In the genomic region with DNA sequence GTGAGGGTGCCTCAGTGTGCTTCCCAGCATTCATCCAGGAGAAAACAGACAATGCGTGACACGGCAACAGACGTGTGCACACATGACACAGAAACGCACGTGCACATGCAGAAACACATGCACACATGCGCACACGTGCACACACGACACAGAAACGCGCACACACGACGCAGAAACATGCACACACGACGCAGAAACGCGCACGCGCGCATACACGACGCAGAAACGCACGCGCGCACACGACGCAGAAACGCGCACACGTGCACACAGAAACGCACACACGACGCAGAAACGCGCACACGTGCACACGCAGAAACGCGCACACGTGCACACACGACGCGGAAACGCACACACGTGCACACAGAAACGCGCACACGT, we compare ENCODE assay signal across 2 cellular contexts.
A peak's percentile ranks its signal among the peaks of the same experiment; 100 is the strongest.
TF ChIP-seq lines count a peak whose summit lies in the region.

No MANE protein-coding gene starts in this region.

TF ChIP-seq in GM12891, 5 proteins besides CTCF, POLR2A, EP300 and RAD21:
- TF ChIP-seq TAF1 (IDR thresholded peaks at IDR 0.05; ENCODE audit: low read depth, low read length) (no peak), SPI1 (IDR thresholded peaks at IDR 0.05; ENCODE audit: low read depth, low read length) (no peak), POU2F2 (IDR thresholded peaks at IDR 0.05; ENCODE audit: low read depth, low read length) (no peak), POLR2AphosphoS5 (IDR thresholded peaks at IDR 0.05; ENCODE audit: low read depth, low read length) (no peak), PAX5 (IDR thresholded peaks at IDR 0.05; ENCODE audit: insufficient read depth, low read length, severe bottlenecking) (no peak)

TF ChIP-seq in K562, 482 proteins besides CTCF, POLR2A, EP300 and RAD21:
- TF ChIP-seq, protein P1, sequence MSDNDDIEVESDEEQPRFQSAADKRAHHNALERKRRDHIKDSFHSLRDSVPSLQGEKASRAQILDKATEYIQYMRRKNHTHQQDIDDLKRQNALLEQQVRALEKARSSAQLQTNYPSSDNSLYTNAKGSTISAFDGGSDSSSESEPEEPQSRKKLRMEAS (CRISPR knock-in tag; IDR thresholded peaks at IDR 0.05), result peak; percentile 50; the same call in 1 of the 2 replicates
- TF ChIP-seq, protein P2, sequence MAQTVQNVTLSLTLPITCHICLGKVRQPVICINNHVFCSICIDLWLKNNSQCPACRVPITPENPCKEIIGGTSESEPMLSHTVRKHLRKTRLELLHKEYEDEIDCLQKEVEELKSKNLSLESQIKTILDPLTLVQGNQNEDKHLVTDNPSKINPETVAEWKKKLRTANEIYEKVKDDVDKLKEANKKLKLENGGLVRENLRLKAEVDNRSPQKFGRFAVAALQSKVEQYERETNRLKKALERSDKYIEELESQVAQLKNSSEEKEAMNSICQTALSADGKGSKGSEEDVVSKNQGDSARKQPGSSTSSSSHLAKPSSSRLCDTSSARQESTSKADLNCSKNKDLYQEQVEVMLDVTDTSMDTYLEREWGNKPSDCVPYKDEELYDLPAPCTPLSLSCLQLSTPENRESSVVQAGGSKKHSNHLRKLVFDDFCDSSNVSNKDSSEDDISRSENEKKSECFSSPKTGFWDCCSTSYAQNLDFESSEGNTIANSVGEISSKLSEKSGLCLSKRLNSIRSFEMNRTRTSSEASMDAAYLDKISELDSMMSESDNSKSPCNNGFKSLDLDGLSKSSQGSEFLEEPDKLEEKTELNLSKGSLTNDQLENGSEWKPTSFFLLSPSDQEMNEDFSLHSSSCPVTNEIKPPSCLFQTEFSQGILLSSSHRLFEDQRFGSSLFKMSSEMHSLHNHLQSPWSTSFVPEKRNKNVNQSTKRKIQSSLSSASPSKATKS (CRISPR knock-in tag; IDR thresholded peaks at IDR 0.05), result no peak
- TF ChIP-seq, protein P3, sequence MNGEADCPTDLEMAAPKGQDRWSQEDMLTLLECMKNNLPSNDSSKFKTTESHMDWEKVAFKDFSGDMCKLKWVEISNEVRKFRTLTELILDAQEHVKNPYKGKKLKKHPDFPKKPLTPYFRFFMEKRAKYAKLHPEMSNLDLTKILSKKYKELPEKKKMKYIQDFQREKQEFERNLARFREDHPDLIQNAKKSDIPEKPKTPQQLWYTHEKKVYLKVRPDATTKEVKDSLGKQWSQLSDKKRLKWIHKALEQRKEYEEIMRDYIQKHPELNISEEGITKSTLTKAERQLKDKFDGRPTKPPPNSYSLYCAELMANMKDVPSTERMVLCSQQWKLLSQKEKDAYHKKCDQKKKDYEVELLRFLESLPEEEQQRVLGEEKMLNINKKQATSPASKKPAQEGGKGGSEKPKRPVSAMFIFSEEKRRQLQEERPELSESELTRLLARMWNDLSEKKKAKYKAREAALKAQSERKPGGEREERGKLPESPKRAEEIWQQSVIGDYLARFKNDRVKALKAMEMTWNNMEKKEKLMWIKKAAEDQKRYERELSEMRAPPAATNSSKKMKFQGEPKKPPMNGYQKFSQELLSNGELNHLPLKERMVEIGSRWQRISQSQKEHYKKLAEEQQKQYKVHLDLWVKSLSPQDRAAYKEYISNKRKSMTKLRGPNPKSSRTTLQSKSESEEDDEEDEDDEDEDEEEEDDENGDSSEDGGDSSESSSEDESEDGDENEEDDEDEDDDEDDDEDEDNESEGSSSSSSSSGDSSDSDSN (IDR thresholded peaks at IDR 0.05; ENCODE audit: borderline replicate concordance in 1 of 2, low read depth in 2 of 2, low read length in 2 of 2), result no peak
- TF ChIP-seq COPS2 (conservative IDR thresholded peaks at IDR 0.05), result no peak
- TF ChIP-seq NFRKB (IDR thresholded peaks at IDR 0.05; ENCODE audit: low read depth), result no peak
- TF ChIP-seq, protein P4, sequence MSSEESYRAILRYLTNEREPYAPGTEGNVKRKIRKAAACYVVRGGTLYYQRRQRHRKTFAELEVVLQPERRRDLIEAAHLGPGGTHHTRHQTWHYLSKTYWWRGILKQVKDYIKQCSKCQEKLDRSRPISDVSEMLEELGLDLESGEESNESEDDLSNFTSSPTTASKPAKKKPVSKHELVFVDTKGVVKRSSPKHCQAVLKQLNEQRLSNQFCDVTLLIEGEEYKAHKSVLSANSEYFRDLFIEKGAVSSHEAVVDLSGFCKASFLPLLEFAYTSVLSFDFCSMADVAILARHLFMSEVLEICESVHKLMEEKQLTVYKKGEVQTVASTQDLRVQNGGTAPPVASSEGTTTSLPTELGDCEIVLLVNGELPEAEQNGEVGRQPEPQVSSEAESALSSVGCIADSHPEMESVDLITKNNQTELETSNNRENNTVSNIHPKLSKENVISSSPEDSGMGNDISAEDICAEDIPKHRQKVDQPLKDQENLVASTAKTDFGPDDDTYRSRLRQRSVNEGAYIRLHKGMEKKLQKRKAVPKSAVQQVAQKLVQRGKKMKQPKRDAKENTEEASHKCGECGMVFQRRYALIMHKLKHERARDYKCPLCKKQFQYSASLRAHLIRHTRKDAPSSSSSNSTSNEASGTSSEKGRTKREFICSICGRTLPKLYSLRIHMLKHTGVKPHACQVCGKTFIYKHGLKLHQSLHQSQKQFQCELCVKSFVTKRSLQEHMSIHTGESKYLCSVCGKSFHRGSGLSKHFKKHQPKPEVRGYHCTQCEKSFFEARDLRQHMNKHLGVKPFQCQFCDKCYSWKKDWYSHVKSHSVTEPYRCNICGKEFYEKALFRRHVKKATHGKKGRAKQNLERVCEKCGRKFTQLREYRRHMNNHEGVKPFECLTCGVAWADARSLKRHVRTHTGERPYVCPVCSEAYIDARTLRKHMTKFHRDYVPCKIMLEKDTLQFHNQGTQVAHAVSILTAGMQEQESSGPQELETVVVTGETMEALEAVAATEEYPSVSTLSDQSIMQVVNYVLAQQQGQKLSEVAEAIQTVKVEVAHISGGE (CRISPR knock-in tag; IDR thresholded peaks at IDR 0.05), result peak in 1 of 3 experiments; percentile 14; a peak in 1 of 6 replicates
- TF ChIP-seq, protein P5, sequence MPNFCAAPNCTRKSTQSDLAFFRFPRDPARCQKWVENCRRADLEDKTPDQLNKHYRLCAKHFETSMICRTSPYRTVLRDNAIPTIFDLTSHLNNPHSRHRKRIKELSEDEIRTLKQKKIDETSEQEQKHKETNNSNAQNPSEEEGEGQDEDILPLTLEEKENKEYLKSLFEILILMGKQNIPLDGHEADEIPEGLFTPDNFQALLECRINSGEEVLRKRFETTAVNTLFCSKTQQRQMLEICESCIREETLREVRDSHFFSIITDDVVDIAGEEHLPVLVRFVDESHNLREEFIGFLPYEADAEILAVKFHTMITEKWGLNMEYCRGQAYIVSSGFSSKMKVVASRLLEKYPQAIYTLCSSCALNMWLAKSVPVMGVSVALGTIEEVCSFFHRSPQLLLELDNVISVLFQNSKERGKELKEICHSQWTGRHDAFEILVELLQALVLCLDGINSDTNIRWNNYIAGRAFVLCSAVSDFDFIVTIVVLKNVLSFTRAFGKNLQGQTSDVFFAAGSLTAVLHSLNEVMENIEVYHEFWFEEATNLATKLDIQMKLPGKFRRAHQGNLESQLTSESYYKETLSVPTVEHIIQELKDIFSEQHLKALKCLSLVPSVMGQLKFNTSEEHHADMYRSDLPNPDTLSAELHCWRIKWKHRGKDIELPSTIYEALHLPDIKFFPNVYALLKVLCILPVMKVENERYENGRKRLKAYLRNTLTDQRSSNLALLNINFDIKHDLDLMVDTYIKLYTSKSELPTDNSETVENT (CRISPR knock-in tag; IDR thresholded peaks at IDR 0.05), result 0 out of 2 replicates have a peak, but pooled peaks have one; percentile 25
- TF ChIP-seq, protein P6, sequence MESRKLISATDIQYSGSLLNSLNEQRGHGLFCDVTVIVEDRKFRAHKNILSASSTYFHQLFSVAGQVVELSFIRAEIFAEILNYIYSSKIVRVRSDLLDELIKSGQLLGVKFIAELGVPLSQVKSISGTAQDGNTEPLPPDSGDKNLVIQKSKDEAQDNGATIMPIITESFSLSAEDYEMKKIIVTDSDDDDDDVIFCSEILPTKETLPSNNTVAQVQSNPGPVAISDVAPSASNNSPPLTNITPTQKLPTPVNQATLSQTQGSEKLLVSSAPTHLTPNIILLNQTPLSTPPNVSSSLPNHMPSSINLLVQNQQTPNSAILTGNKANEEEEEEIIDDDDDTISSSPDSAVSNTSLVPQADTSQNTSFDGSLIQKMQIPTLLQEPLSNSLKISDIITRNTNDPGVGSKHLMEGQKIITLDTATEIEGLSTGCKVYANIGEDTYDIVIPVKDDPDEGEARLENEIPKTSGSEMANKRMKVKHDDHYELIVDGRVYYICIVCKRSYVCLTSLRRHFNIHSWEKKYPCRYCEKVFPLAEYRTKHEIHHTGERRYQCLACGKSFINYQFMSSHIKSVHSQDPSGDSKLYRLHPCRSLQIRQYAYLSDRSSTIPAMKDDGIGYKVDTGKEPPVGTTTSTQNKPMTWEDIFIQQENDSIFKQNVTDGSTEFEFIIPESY (CRISPR knock-in tag; IDR thresholded peaks at IDR 0.05), result peak; percentile 49; the same call in 1 of the 2 replicates
- TF ChIP-seq GATAD2B (IDR thresholded peaks at IDR 0.05; ENCODE audit: borderline replicate concordance), result no peak
- TF ChIP-seq MYBL2 (IDR thresholded peaks at IDR 0.05; ENCODE audit: low read depth), result no peak
- 0 out of 2 replicates have a peak, but pooled peaks have one; percentile 33 for TF ChIP-seq MYBL2 (CRISPR knock-in tag; IDR thresholded peaks at IDR 0.05; ENCODE audit: borderline replicate concordance)
- no peak for TF ChIP-seq GATAD2A (IDR thresholded peaks at IDR 0.05)
- TF ChIP-seq, protein P7, sequence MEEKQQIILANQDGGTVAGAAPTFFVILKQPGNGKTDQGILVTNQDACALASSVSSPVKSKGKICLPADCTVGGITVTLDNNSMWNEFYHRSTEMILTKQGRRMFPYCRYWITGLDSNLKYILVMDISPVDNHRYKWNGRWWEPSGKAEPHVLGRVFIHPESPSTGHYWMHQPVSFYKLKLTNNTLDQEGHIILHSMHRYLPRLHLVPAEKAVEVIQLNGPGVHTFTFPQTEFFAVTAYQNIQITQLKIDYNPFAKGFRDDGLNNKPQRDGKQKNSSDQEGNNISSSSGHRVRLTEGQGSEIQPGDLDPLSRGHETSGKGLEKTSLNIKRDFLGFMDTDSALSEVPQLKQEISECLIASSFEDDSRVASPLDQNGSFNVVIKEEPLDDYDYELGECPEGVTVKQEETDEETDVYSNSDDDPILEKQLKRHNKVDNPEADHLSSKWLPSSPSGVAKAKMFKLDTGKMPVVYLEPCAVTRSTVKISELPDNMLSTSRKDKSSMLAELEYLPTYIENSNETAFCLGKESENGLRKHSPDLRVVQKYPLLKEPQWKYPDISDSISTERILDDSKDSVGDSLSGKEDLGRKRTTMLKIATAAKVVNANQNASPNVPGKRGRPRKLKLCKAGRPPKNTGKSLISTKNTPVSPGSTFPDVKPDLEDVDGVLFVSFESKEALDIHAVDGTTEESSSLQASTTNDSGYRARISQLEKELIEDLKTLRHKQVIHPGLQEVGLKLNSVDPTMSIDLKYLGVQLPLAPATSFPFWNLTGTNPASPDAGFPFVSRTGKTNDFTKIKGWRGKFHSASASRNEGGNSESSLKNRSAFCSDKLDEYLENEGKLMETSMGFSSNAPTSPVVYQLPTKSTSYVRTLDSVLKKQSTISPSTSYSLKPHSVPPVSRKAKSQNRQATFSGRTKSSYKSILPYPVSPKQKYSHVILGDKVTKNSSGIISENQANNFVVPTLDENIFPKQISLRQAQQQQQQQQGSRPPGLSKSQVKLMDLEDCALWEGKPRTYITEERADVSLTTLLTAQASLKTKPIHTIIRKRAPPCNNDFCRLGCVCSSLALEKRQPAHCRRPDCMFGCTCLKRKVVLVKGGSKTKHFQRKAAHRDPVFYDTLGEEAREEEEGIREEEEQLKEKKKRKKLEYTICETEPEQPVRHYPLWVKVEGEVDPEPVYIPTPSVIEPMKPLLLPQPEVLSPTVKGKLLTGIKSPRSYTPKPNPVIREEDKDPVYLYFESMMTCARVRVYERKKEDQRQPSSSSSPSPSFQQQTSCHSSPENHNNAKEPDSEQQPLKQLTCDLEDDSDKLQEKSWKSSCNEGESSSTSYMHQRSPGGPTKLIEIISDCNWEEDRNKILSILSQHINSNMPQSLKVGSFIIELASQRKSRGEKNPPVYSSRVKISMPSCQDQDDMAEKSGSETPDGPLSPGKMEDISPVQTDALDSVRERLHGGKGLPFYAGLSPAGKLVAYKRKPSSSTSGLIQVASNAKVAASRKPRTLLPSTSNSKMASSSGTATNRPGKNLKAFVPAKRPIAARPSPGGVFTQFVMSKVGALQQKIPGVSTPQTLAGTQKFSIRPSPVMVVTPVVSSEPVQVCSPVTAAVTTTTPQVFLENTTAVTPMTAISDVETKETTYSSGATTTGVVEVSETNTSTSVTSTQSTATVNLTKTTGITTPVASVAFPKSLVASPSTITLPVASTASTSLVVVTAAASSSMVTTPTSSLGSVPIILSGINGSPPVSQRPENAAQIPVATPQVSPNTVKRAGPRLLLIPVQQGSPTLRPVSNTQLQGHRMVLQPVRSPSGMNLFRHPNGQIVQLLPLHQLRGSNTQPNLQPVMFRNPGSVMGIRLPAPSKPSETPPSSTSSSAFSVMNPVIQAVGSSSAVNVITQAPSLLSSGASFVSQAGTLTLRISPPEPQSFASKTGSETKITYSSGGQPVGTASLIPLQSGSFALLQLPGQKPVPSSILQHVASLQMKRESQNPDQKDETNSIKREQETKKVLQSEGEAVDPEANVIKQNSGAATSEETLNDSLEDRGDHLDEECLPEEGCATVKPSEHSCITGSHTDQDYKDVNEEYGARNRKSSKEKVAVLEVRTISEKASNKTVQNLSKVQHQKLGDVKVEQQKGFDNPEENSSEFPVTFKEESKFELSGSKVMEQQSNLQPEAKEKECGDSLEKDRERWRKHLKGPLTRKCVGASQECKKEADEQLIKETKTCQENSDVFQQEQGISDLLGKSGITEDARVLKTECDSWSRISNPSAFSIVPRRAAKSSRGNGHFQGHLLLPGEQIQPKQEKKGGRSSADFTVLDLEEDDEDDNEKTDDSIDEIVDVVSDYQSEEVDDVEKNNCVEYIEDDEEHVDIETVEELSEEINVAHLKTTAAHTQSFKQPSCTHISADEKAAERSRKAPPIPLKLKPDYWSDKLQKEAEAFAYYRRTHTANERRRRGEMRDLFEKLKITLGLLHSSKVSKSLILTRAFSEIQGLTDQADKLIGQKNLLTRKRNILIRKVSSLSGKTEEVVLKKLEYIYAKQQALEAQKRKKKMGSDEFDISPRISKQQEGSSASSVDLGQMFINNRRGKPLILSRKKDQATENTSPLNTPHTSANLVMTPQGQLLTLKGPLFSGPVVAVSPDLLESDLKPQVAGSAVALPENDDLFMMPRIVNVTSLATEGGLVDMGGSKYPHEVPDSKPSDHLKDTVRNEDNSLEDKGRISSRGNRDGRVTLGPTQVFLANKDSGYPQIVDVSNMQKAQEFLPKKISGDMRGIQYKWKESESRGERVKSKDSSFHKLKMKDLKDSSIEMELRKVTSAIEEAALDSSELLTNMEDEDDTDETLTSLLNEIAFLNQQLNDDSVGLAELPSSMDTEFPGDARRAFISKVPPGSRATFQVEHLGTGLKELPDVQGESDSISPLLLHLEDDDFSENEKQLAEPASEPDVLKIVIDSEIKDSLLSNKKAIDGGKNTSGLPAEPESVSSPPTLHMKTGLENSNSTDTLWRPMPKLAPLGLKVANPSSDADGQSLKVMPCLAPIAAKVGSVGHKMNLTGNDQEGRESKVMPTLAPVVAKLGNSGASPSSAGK (IDR thresholded peaks at IDR 0.05), result 0 out of 2 replicates have a peak, but pooled peaks have one; percentile 15
- peak; percentile 38; the same call in 1 of the 2 replicates for TF ChIP-seq HNRNPL (IDR thresholded peaks at IDR 0.05; ENCODE audit: low read depth, low read length)
- no peak for TF ChIP-seq ETS2 (tag; IDR thresholded peaks at IDR 0.05; ENCODE audit: borderline replicate concordance, poor library complexity, severe bottlenecking)
- TF ChIP-seq, protein P8, sequence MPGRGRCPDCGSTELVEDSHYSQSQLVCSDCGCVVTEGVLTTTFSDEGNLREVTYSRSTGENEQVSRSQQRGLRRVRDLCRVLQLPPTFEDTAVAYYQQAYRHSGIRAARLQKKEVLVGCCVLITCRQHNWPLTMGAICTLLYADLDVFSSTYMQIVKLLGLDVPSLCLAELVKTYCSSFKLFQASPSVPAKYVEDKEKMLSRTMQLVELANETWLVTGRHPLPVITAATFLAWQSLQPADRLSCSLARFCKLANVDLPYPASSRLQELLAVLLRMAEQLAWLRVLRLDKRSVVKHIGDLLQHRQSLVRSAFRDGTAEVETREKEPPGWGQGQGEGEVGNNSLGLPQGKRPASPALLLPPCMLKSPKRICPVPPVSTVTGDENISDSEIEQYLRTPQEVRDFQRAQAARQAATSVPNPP (IDR thresholded peaks at IDR 0.05; ENCODE audit: borderline replicate concordance, insufficient read depth, insufficient read length), result no peak
- TF ChIP-seq KDM1A (IDR thresholded peaks at IDR 0.05), result peak in 1 of 2 experiments; percentile 73; a peak in 1 of 4 replicates
- no peak for TF ChIP-seq BCOR (IDR thresholded peaks at IDR 0.05)
